1 cellular context compared by ENCODE assay signal in genomic region chr12:8828514-8829127, GRCh38.
TF ChIP-seq lines count a peak whose summit lies in the region.

No MANE protein-coding gene starts in this region.

TF ChIP-seq in K562, 482 proteins besides CTCF, POLR2A, EP300 and RAD21:
- TF ChIP-seq NFE2L1 (tag; IDR thresholded peaks at IDR 0.05; ENCODE audit: borderline replicate concordance, low read depth) (0 out of 2 replicates have a peak, but pooled peaks have one; percentile 2), ZNF592 (IDR thresholded peaks at IDR 0.05) (peak; percentile 83; the same call in 1 of the 2 replicates), NFE2 (IDR thresholded peaks at IDR 0.05; ENCODE audit: low read depth) (peak; percentile 83), MAFG (tag; conservative IDR thresholded peaks at IDR 0.05) (peak; percentile 54), MAFF (IDR thresholded peaks at IDR 0.05; ENCODE audit: low read length) (peak; percentile 25; the same call in 1 of the 2 replicates), BCLAF1 (IDR thresholded peaks at IDR 0.05; ENCODE audit: borderline replicate concordance in 1 of 2, control insufficient read depth in 1 of 2, low read depth in 2 of 2, low read length in 1 of 2) (no peak), ARID1B (IDR thresholded peaks at IDR 0.05) (no peak)
